27 cellular contexts compared by ENCODE assay signal in genomic region chr17:59675231-59675630, GRCh38. TPM values are rescaled to one million over a fixed set of nuclear protein-coding genes. Genes with fewer than 3 reads are reported as not detected.
A peak's percentile ranks its signal among the peaks of the same experiment; 100 is the strongest.
DNase-seq lines count a peak whose midpoint lies in the region; ATAC-seq and TF ChIP-seq lines count a peak whose summit lies in the region.
"Had no signal": no experiment of that assay in that cellular context is flagged by ENCODE, and none has a peak within 500 bp of the region (broad histone marks: within the 10 kb centered on the region; RNA-seq: fewer than 3 reads in every experiment).

No MANE protein-coding gene starts in this region.

- H3K27ac Mint-ChIP-seq in activated naive CD4-positive, alpha-beta T cell treated with anti-CD3 and anti-CD28 coated beads, Interleukin-2, amount 50 U/mL, for 72 hours, result peak overlapping the region; percentile 68 to 89
- H3K27ac Mint-ChIP-seq in activated T-helper 17 cell treated with anti-CD3 and anti-CD28 coated beads, Interleukin-2, amount 50 U/mL, for 72 hours, result peak overlapping the region; percentile 54
- H3K27ac Mint-ChIP-seq in progenitor cell of endocrine pancreas, result no peak overlapping the region

- H3K36me3 Mint-ChIP-seq in activated naive CD4-positive, alpha-beta T cell treated with anti-CD3 and anti-CD28 coated beads, Interleukin-2, amount 50 U/mL, for 72 hours, result peaks cover 0 to 7% of the 10 kb centered on the region in 2 donors
- H3K36me3 Mint-ChIP-seq in activated T-helper 17 cell treated with anti-CD3 and anti-CD28 coated beads, Interleukin-2, amount 50 U/mL, for 72 hours (ENCODE audit: low read depth), result peaks cover 97% of the 10 kb centered on the region
- peaks cover 11% of the 10 kb centered on the region for H3K36me3 Mint-ChIP-seq in progenitor cell of endocrine pancreas (ENCODE audit: insufficient read depth)

- no peaks in the 10 kb centered on the region for H3K9me3 Mint-ChIP-seq in activated naive CD4-positive, alpha-beta T cell treated with anti-CD3 and anti-CD28 coated beads, Interleukin-2, amount 50 U/mL, for 72 hours
- H3K9me3 Mint-ChIP-seq in activated T-helper 17 cell treated with anti-CD3 and anti-CD28 coated beads, Interleukin-2, amount 50 U/mL, for 72 hours, result no peaks in the 10 kb centered on the region
- no peaks in the 10 kb centered on the region for H3K9me3 Mint-ChIP-seq in progenitor cell of endocrine pancreas (ENCODE audit: low read depth)
- H3K9me3 Mint-ChIP-seq: naive thymus-derived CD8-positive, alpha-beta T cell; stimulated activated naive CD8-positive, alpha-beta T cell treated with anti-CD3 and anti-CD28 coated beads, Interleukin-15, Interleukin-2, amounts not matched to agents 100 ng/mL and 50 ng/mL, for 24 hours had no signal

- DNase-seq in activated naive CD4-positive, alpha-beta T cell treated with anti-CD3 and anti-CD28 coated beads, Interleukin-2, amount 50 U/mL, for 72 hours (ENCODE audit: low spot score in 2 of 2), result no peak
- no peak for DNase-seq in activated naive CD4-positive, alpha-beta T cell treated with anti-CD3 and anti-CD28 coated beads, Interleukin-2, amount 50 U/mL, for 16 hours
- DNase-seq in medulla oblongata (ENCODE audit: extremely low spot score) (peak; percentile 12), progenitor cell of endocrine pancreas (ENCODE audit: low spot score, unreplicated experiment) (no peak)
- DNase-seq: activated CD4-positive, alpha-beta T cell treated with anti-CD3 and anti-CD28 coated beads, Interleukin-2, amount 50 U/mL, for 4 hours; activated CD8-positive, alpha-beta memory T cell treated with anti-CD3 and anti-CD28 coated beads, Interleukin-2, amount 50 U/mL, for 48 hours; activated effector memory CD4-positive, alpha-beta T cell treated with Interleukin-2 at 50 U/mL for 16 hours; BE2C; body of pancreas; cerebellar nuclear complex; dermis blood vessel endothelial cell; foreskin melanocyte; H7; heart right ventricle; naive thymus-derived CD8-positive, alpha-beta T cell; NCI-H1417 treated with DMSO at 0.1 percent for 48 hours; NCI-H2081 treated with DMSO at 0.1 percent for 48 hours; NCI-H2227 treated with DMSO at 0.1 percent for 48 hours; NCI-H526 treated with DMSO at 0.1 percent for 48 hours; retina; SK-N-SH had no signal

- peaks cover 12% of the 10 kb centered on the region for H3K4me1 Mint-ChIP-seq in activated T-helper 17 cell treated with anti-CD3 and anti-CD28 coated beads, Interleukin-2, amount 50 U/mL, for 72 hours
- H3K4me1 Mint-ChIP-seq in progenitor cell of endocrine pancreas (ENCODE audit: low read depth), result peaks cover 1% of the 10 kb centered on the region

- TF ChIP-seq CTCF in progenitor cell of endocrine pancreas (IDR thresholded peaks at IDR 0.05; ENCODE audit: unreplicated experiment), result no peak

- no peaks in the 10 kb centered on the region for H3K27me3 Mint-ChIP-seq in activated T-helper 17 cell treated with anti-CD3 and anti-CD28 coated beads, Interleukin-2, amount 50 U/mL, for 72 hours
- no peaks in the 10 kb centered on the region for H3K27me3 Mint-ChIP-seq in progenitor cell of endocrine pancreas
- H3K27me3 Mint-ChIP-seq: naive thymus-derived CD8-positive, alpha-beta T cell; stimulated activated naive CD8-positive, alpha-beta T cell treated with anti-CD3 and anti-CD28 coated beads, Interleukin-15, Interleukin-2, amounts not matched to agents 100 ng/mL and 50 ng/mL, for 24 hours had no signal

- ATAC-seq in activated naive CD4-positive, alpha-beta T cell treated with anti-CD3 and anti-CD28 coated beads, Interleukin-2, amount 50 U/mL, for 72 hours, result no peak
- ATAC-seq in activated T-helper 17 cell treated with anti-CD3 and anti-CD28 coated beads, Interleukin-2, amount 50 U/mL, for 72 hours (replicated peaks), result no peak
- ATAC-seq in GM21723 (IDR thresholded peaks at IDR 0.05; ENCODE audit: unreplicated experiment) (no peak), HG03439 (IDR thresholded peaks at IDR 0.05; ENCODE audit: unreplicated experiment) (no peak)
- ATAC-seq: activated CD4-positive, CD25-positive, alpha-beta regulatory T cell treated with anti-CD3 and anti-CD28 coated beads, Interleukin-2, amount 50 U/mL, for 24 hours; body of pancreas; heart right ventricle; naive thymus-derived CD8-positive, alpha-beta T cell; Right ventricle myocardium inferior had no signal

- no peak overlapping the region for H3K4me3 Mint-ChIP-seq in activated T-helper 17 cell treated with anti-CD3 and anti-CD28 coated beads, Interleukin-2, amount 50 U/mL, for 72 hours
- no peak overlapping the region for H3K4me3 Mint-ChIP-seq in progenitor cell of endocrine pancreas (ENCODE audit: low read depth)
- H3K4me3 Mint-ChIP-seq: naive thymus-derived CD8-positive, alpha-beta T cell; stimulated activated naive CD8-positive, alpha-beta T cell treated with anti-CD3 and anti-CD28 coated beads, Interleukin-15, Interleukin-2, amounts not matched to agents 100 ng/mL and 50 ng/mL, for 24 hours had no signal

RNA-seq across cellular contexts. Expression of gene PTRH2, which starts 32.0 kb away (rescaled TPM):
- total RNA-seq in activated naive CD4-positive, alpha-beta T cell treated with anti-CD3 and anti-CD28 coated beads, Interleukin-2, amount 50 U/mL, for 72 hours, result 10 to 100 TPM; 18.9 to 42.8 TPM
- 10 to 100 TPM; 32.4 to 48.6 TPM for total RNA-seq in activated T-helper 17 cell treated with anti-CD3 and anti-CD28 coated beads, Interleukin-2, amount 50 U/mL, for 72 hours
- total RNA-seq in progenitor cell of endocrine pancreas, result 19.2 and 23.8 TPM in 2 replicates

RNA-seq across cellular contexts. Expression of gene VMP1, which starts 32.2 kb away (rescaled TPM):
- 100 to 1,000 TPM; 344 to 725 TPM for total RNA-seq in activated naive CD4-positive, alpha-beta T cell treated with anti-CD3 and anti-CD28 coated beads, Interleukin-2, amount 50 U/mL, for 72 hours
- 100 to 1,000 TPM; 309 to 488 TPM for total RNA-seq in activated T-helper 17 cell treated with anti-CD3 and anti-CD28 coated beads, Interleukin-2, amount 50 U/mL, for 72 hours
- 162 and 177 TPM in 2 replicates for total RNA-seq in progenitor cell of endocrine pancreas

RNA-seq across cellular contexts. Expression of gene CLTC, which starts 55.5 kb away (rescaled TPM):
- total RNA-seq in activated naive CD4-positive, alpha-beta T cell treated with anti-CD3 and anti-CD28 coated beads, Interleukin-2, amount 50 U/mL, for 72 hours, result 100 to 1,000 TPM; 156 to 184 TPM
- total RNA-seq in activated T-helper 17 cell treated with anti-CD3 and anti-CD28 coated beads, Interleukin-2, amount 50 U/mL, for 72 hours, result 100 to 1,000 TPM; 162 to 200 TPM
- total RNA-seq in progenitor cell of endocrine pancreas, result 185 and 195 TPM in 2 replicates
